8 cellular contexts compared by ENCODE assay signal in the genomic region with DNA sequence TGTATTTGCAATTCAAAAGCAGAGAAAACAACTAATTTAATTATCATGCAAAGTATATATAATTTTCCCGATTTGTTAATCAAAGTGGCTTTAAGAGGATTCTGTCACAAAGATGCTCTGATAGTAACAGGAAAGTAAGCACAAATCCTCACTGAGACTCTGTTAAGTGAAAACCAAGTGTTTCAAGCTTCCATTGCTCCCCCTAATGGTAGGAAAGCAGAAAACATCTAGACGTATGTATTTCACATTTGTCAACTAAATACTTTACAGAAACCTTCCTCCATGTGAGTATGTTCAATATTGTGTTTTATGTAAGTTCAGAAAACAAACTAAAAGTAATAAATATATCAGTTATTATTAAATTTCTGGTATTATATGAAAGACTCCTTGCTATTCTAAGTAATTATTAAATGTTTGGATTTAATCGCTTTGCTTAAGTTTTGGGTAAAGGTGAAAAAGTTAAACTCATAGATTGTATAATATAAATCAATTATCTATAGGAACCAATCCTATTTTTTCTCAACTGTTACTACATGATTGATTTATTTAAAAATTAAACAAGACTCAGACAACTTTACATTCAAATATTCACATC. TPM values are rescaled to one million over a fixed set of nuclear protein-coding genes. Genes with fewer than 3 reads are reported as not detected.
A peak's percentile ranks its signal among the peaks of the same experiment; 100 is the strongest.
DNase-seq lines count a peak whose midpoint lies in the region; ATAC-seq and TF ChIP-seq lines count a peak whose summit lies in the region.

No MANE protein-coding gene starts in this region.

- no peaks in the 10 kb centered on the region for H3K4me1 ChIP-seq in mucosa of descending colon (ENCODE audit: low read depth)

- no peaks in the 10 kb centered on the region for H3K36me3 ChIP-seq in mucosa of descending colon (ENCODE audit: low read depth)

- H3K36me3 Mint-ChIP-seq in chondrocyte (ENCODE audit: low read depth): no peaks in the 10 kb centered on the region
- H3K36me3 Mint-ChIP-seq in activated CD4-positive, alpha-beta T cell treated with anti-CD3 and anti-CD28 coated beads, Interleukin-2, amount 10 ng/mL, durations not matched to agents 7 days and 5 days (ENCODE audit: low read depth): no peaks in the 10 kb centered on the region

- H3K27ac Mint-ChIP-seq in chondrocyte (ENCODE audit: unreplicated experiment): no peak overlapping the region
- no peak overlapping the region for H3K27ac Mint-ChIP-seq in activated CD4-positive, alpha-beta T cell treated with anti-CD3 and anti-CD28 coated beads, Interleukin-2, amount 10 ng/mL, durations not matched to agents 7 days and 5 days

- ATAC-seq in GM19463 (IDR thresholded peaks at IDR 0.05; ENCODE audit: unreplicated experiment): peak; percentile 58
- ATAC-seq in HG03469 (IDR thresholded peaks at IDR 0.05; ENCODE audit: unreplicated experiment): peak; percentile 67
- peak; percentile 45 for ATAC-seq in mucosa of descending colon

- no peaks in the 10 kb centered on the region for H3K9me3 ChIP-seq in mucosa of descending colon

- H3K27me3 Mint-ChIP-seq in chondrocyte (ENCODE audit: low read depth): peaks cover 47% of the 10 kb centered on the region
- H3K27me3 Mint-ChIP-seq in activated CD4-positive, alpha-beta T cell treated with anti-CD3 and anti-CD28 coated beads, Interleukin-2, amount 10 ng/mL, durations not matched to agents 7 days and 5 days: peaks cover 2% of the 10 kb centered on the region

- H3K9me3 Mint-ChIP-seq in chondrocyte (ENCODE audit: low read depth): no peaks in the 10 kb centered on the region
- no peaks in the 10 kb centered on the region for H3K9me3 Mint-ChIP-seq in activated CD4-positive, alpha-beta T cell treated with anti-CD3 and anti-CD28 coated beads, Interleukin-2, amount 10 ng/mL, durations not matched to agents 7 days and 5 days

- no peaks in the 10 kb centered on the region for H3K4me1 Mint-ChIP-seq in chondrocyte (ENCODE audit: low read depth)
- H3K4me1 Mint-ChIP-seq in activated CD4-positive, alpha-beta T cell treated with anti-CD3 and anti-CD28 coated beads, Interleukin-2, amount 10 ng/mL, durations not matched to agents 7 days and 5 days: no peaks in the 10 kb centered on the region

- CTCF ChIA-PET in activated CD4-positive, alpha-beta T cell treated with anti-CD3 and anti-CD28 coated beads, Interleukin-2, amount 10 ng/mL, durations not matched to agents 7 days and 5 days (lab: Charles Lee): interaction anchor here (0.7 to 0.9 kb wide), 2 partner anchors 34 to 51 kb away, joined by 3 read pairs; no protein-coding TSS in a partner anchor

- intact Hi-C loops in mucosa of descending colon (cut with DNase I, micrococcal nuclease): loop anchor here in 1 of 2 donors (10.0 kb wide), 1 partner anchor 408 kb away; no protein-coding TSS in a partner anchor

- DNase-seq in DMS53 treated with DMSO at 0.1 percent for 48 hours (lab: John Stamatoyannopoulos, UW; ENCODE audit: unreplicated experiment): peak; percentile 87
- peak; percentile 63 for DNase-seq in NCI-H748 treated with DMSO at 0.1 percent for 48 hours (lab: John Stamatoyannopoulos, UW)
- no peak for DNase-seq in chondrocyte (ENCODE audit: low spot score)
- DNase-seq in mucosa of descending colon: peak in 1 of 3 donors; percentile 11
- no peak for DNase-seq in effector CD8-positive, alpha-beta T cell (lab: John Stamatoyannopoulos, UW)
- no peak for DNase-seq in activated CD4-positive, alpha-beta T cell treated with anti-CD3 and anti-CD28 coated beads, Interleukin-2, amount 10 ng/mL, durations not matched to agents 7 days and 5 days

- POLR2A ChIA-PET in activated CD4-positive, alpha-beta T cell treated with anti-CD3 and anti-CD28 coated beads, Interleukin-2, amount 10 ng/mL, durations not matched to agents 7 days and 5 days (lab: Charles Lee): no interaction called here

- TF ChIP-seq CTCF in chondrocyte (IDR thresholded peaks at IDR 0.05) (peak; percentile 93), mucosa of descending colon (IDR thresholded peaks at IDR 0.05) (no peak)

- no peak overlapping the region for H3K4me3 ChIP-seq in mucosa of descending colon

- no peak overlapping the region for H3K4me3 Mint-ChIP-seq in chondrocyte (ENCODE audit: unreplicated experiment)
- H3K4me3 Mint-ChIP-seq in activated CD4-positive, alpha-beta T cell treated with anti-CD3 and anti-CD28 coated beads, Interleukin-2, amount 10 ng/mL, durations not matched to agents 7 days and 5 days: no peak overlapping the region

RNA-seq across cellular contexts. Expression of a gene that starts 1.5 kb away (rescaled TPM):
- not detected in 3 replicates for total RNA-seq in chondrocyte
- under 1 TPM in 1 of 3 donors, not detected in 2; 0.92 TPM for total RNA-seq in mucosa of descending colon
- not detected for total RNA-seq in activated CD4-positive, alpha-beta T cell treated with anti-CD3 and anti-CD28 coated beads, Interleukin-2, amount 10 ng/mL, durations not matched to agents 7 days and 5 days

RNA-seq across cellular contexts. Expression of a gene that starts 36.4 kb away (rescaled TPM):
- total RNA-seq in chondrocyte (0.44 to 0.82 TPM (median 0.47 TPM) in 3 replicates), mucosa of descending colon (1 to 10 TPM in 2 of 3 donors, under 1 TPM in 1; 0.49 to 1.4 (median 1.1) TPM)
- not detected for total RNA-seq in activated CD4-positive, alpha-beta T cell treated with anti-CD3 and anti-CD28 coated beads, Interleukin-2, amount 10 ng/mL, durations not matched to agents 7 days and 5 days

Comparison
In these comparisons a context has a peak if more than half of its experiments do, and no peak if none do; other contexts are left out.
1. DNase-seq: peak in DMS53 treated with DMSO at 0.1 percent for 48 hours (single experiment) and NCI-H748 treated with DMSO at 0.1 percent for 48 hours (single experiment); none in chondrocyte (single experiment), effector CD8-positive, alpha-beta T cell (single experiment) and activated CD4-positive, alpha-beta T cell treated with anti-CD3 and anti-CD28 coated beads, Interleukin-2, amount 10 ng/mL, durations not matched to agents 7 days and 5 days (single experiment).
2. Peak in every context shown above with its lines, with median percentiles within 50 percentile points of each other: ATAC-seq.